26 cellular contexts compared by ENCODE assay signal in the genomic region with DNA sequence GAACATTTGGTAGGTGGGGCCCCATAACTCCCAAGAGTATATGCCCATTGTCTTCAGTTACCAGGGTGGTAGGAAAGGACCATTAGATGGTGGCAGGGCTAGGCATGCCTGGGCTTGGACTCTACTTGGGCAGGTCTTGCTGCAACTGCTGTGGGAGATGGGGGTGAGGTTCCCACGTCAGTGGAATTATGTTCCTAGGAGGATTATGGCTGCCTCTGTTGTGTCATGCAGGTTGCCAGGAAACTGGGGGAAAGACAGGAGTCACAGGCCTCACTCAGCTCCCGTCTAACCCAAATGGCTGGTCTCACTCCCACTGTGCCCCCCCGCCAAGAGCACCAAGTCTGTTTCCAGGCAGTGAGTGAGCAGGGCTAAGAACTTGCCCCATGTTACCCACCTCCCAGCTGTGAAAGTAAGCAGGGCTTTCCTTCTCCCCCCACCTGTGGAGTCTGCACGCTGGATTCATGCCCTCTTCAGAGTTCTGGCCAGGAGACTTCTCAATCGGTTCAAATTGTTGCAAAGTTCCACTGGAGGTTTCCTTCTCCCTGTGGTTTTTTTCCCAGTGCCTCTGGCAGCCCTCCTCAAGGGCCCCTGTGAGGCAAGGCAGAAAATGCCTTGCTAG.
"Had no signal": no experiment of that assay in that cellular context is flagged by ENCODE, and none has a peak within 500 bp of the region (broad histone marks: within the 10 kb centered on the region; RNA-seq: fewer than 3 reads in every experiment).

No MANE protein-coding gene starts in this region.

- H3K4me1 ChIP-seq: esophagus muscularis mucosa, heart right ventricle, left lung, right lobe of liver, tibial nerve had no signal

- H3K9me3 ChIP-seq: right lobe of liver had no signal

- H3K27ac ChIP-seq: cardiac muscle cell, coronary artery, esophagus muscularis mucosa, heart right ventricle, left lung, ovary, right lobe of liver, tibial nerve, VCaP had no signal

- H3K36me3 ChIP-seq: cardiac muscle cell, esophagus muscularis mucosa, heart right ventricle, left lung, ovary, right lobe of liver, tibial nerve had no signal

- DNase-seq: activated CD4-positive, alpha-beta memory T cell treated with anti-CD3 and anti-CD28 coated beads for 36 hours; activated CD4-positive, alpha-beta T cell treated with anti-CD3 and anti-CD28 coated beads, Interleukin-2, amount 10 ng/mL, durations not matched to agents 24 days and 14 days; activated CD4-positive, CD25-positive, alpha-beta regulatory T cell treated with anti-CD3 and anti-CD28 coated beads, Interleukin-2, amount 50 U/mL, for 72 hours; activated CD8-positive, alpha-beta memory T cell treated with anti-CD3 and anti-CD28 coated beads, Interleukin-2, amount 50 U/mL, for 48 hours; activated gamma-delta T cell treated with Interleukin-2 at 50 U/mL for 16 hours; activated T-cell treated with anti-CD3 and anti-CD28 coated beads, Interleukin-2, amount 50 U/mL, for 24 hours; anterior cingulate cortex; cerebellar nuclear complex; foreskin melanocyte; heart right ventricle; left lung; naive B cell; nephron progenitor cell; ovary; stimulated activated CD4-positive, alpha-beta T cell treated with anti-CD3 and anti-CD28 coated beads, Interleukin-2, amount 100 ng/mL, for 48 hours; stimulated activated naive CD4-positive, alpha-beta T cell treated with Interleukin-2 at 50 U/mL for 16 hours; SW 1271; T-helper 9 cell had no signal

- H3K4me3 ChIP-seq: cardiac muscle cell, coronary artery, esophagus muscularis mucosa, heart right ventricle, left lung, lung, ovary, right lobe of liver, tibial nerve had no signal

- H3K27me3 ChIP-seq: cardiac muscle cell, esophagus muscularis mucosa, heart right ventricle, left lung, ovary, right lobe of liver, tibial nerve had no signal

- ATAC-seq: activated naive CD4-positive, alpha-beta T cell treated with anti-CD3 and anti-CD28 coated beads, Interleukin-2, amount 50 U/mL, for 72 hours; heart right ventricle; left lung; right lobe of liver had no signal
